8 cellular contexts compared by ENCODE assay signal in genomic region chr17:75827291-75828050, GRCh38.
DNase-seq lines count a peak whose midpoint lies in the region; ATAC-seq, FAIRE-seq and TF ChIP-seq lines count a peak whose summit lies in the region.

No MANE protein-coding gene starts in this region.

- peaks cover 14% of the 10 kb centered on the region for H3K4me1 ChIP-seq in muscle layer of colon (ENCODE audit: insufficient read depth, low read length)

- FAIRE-seq in H54 (lab: Jason Lieb, UNC), result no peak

- TF ChIP-seq POLR2A in H54 (IDR thresholded peaks at IDR 0.05; ENCODE audit: low read depth, low read length), result no peak

- peak overlapping the region; percentile 3 for H3K4me3 Mint-ChIP-seq in stimulated activated naive CD8-positive, alpha-beta T cell treated with anti-CD3 and anti-CD28 coated beads, Interleukin-15, Interleukin-2, amounts not matched to agents 100 ng/mL and 50 ng/mL, for 24 hours

- H3K9me3 ChIP-seq in muscle layer of colon (ENCODE audit: low read length), result no peaks in the 10 kb centered on the region

- H3K4me3 ChIP-seq in AG04449 (ENCODE audit: low read depth, low read length), result peak overlapping the region; percentile 29
- H3K4me3 ChIP-seq in muscle layer of colon (ENCODE audit: low read depth in 1 of 2, low read length in 2 of 2), result peak overlapping the region; percentile 47 to 54

- peaks cover 31% of the 10 kb centered on the region for H3K36me3 ChIP-seq in muscle layer of colon (ENCODE audit: insufficient read depth, low read length)

- no peaks in the 10 kb centered on the region for H3K9me3 Mint-ChIP-seq in stimulated activated naive CD8-positive, alpha-beta T cell treated with anti-CD3 and anti-CD28 coated beads, Interleukin-15, Interleukin-2, amounts not matched to agents 100 ng/mL and 50 ng/mL, for 24 hours

- POLR2A ChIA-PET in AG04449 (lab: Yijun Ruan, JAX), result interaction anchor here (0.7 to 1.5 kb wide), 4 partner anchors 17 to 62 kb away, joined by 3 to 6 read pairs (median 3); partner anchors contain the start of gene GALK1

- peaks cover 17% of the 10 kb centered on the region for H3K36me3 Mint-ChIP-seq in stimulated activated naive CD8-positive, alpha-beta T cell treated with anti-CD3 and anti-CD28 coated beads, Interleukin-15, Interleukin-2, amounts not matched to agents 100 ng/mL and 50 ng/mL, for 24 hours (ENCODE audit: low read depth)

- no peak for DNase-seq in AG04449 (ENCODE audit: low read depth, low spot score)
- DNase-seq in H54 (ENCODE audit: insufficient read length, low spot score), result peak; percentile 74
- DNase-seq in NCI-H774 (lab: John Stamatoyannopoulos, UW), result peak; percentile 45
- peak; percentile 59 for DNase-seq in activated T-cell treated with anti-CD3 and anti-CD28 coated beads for 4 hours
- peak; percentile 96 for DNase-seq in epidermal melanocyte (ENCODE audit: insufficient read length, low spot score)

- H3K27ac ChIP-seq in muscle layer of colon (ENCODE audit: low read depth, low read length), result peak overlapping the region; percentile 80

- no peak overlapping the region for H3K9ac ChIP-seq in muscle layer of colon (ENCODE audit: low read length)

- H3K4me1 Mint-ChIP-seq in stimulated activated naive CD8-positive, alpha-beta T cell treated with anti-CD3 and anti-CD28 coated beads, Interleukin-15, Interleukin-2, amounts not matched to agents 100 ng/mL and 50 ng/mL, for 24 hours (ENCODE audit: low read depth), result peaks cover 15% of the 10 kb centered on the region

- TF ChIP-seq CTCF in AG04449 (IDR thresholded peaks at IDR 0.05; ENCODE audit: insufficient read depth, low read length, missing control alignments), result peak; percentile 87

- peak overlapping the region; percentile 70 for H3K27ac Mint-ChIP-seq in stimulated activated naive CD8-positive, alpha-beta T cell treated with anti-CD3 and anti-CD28 coated beads, Interleukin-15, Interleukin-2, amounts not matched to agents 100 ng/mL and 50 ng/mL, for 24 hours

- H3K27me3 ChIP-seq in muscle layer of colon (ENCODE audit: control insufficient read depth in 1 of 2, insufficient read depth in 2 of 2, low read length in 2 of 2), result no peaks in the 10 kb centered on the region

- no peaks in the 10 kb centered on the region for H3K27me3 Mint-ChIP-seq in stimulated activated naive CD8-positive, alpha-beta T cell treated with anti-CD3 and anti-CD28 coated beads, Interleukin-15, Interleukin-2, amounts not matched to agents 100 ng/mL and 50 ng/mL, for 24 hours

- CTCF ChIA-PET in AG04449 (lab: Yijun Ruan, JAX), result interaction anchor here (0.6 to 6.6 kb wide), 25 partner anchors 8 to 597 kb away, joined by 3 to 87 read pairs (median 4); partner anchors contain the start of genes GALK1, TRIM65, UNC13D and UNK

- ATAC-seq in GM19023 (IDR thresholded peaks at IDR 0.05; ENCODE audit: unreplicated experiment), result no peak
